ENCODE assay signal across 20 cellular contexts in genomic region chr14:94047581-94047980, GRCh38. TPM values are rescaled to one million over a fixed set of nuclear protein-coding genes. Genes with fewer than 3 reads are reported as not detected.
"Had no signal": no experiment of that assay in that cellular context is flagged by ENCODE, and none has a peak within 500 bp of the region (broad histone marks: within the 10 kb centered on the region; RNA-seq: fewer than 3 reads in every experiment).

No MANE protein-coding gene starts in this region.

- H3K27me3 ChIP-seq: dorsolateral prefrontal cortex, esophagus muscularis mucosa, SJSA1, suprapubic skin had no signal

- H3K27ac Mint-ChIP-seq: activated T-helper 1 cell treated with anti-CD3 and anti-CD28 coated beads, Interleukin-12 subunit alpha, Interleukin-12 subunit beta, Interleukin-2, Interleukin-4 antibody, amounts not matched to agents 30 ng/mL and 10 ng/mL and 1 ng/mL, durations not matched to agents 14 hours and 24 hours and 36 hours; type B pancreatic cell had no signal

- H3K4me1 ChIP-seq: SJSA1 had no signal

- H3K9me3 Mint-ChIP-seq: activated T-helper 1 cell treated with anti-CD3 and anti-CD28 coated beads, Interleukin-12 subunit alpha, Interleukin-12 subunit beta, Interleukin-2, Interleukin-4 antibody, amounts not matched to agents 30 ng/mL and 10 ng/mL and 1 ng/mL, durations not matched to agents 14 hours and 24 hours and 36 hours; stimulated activated naive CD8-positive, alpha-beta T cell treated with anti-CD3 and anti-CD28 coated beads, Interleukin-15, Interleukin-2, amounts not matched to agents 100 ng/mL and 50 ng/mL, for 24 hours; type B pancreatic cell had no signal

- H3K27ac ChIP-seq: esophagus muscularis mucosa, left ventricle myocardium inferior, SJSA1, skin epidermis, suprapubic skin had no signal

- H3K4me3 Mint-ChIP-seq: activated T-helper 1 cell treated with anti-CD3 and anti-CD28 coated beads, Interleukin-12 subunit alpha, Interleukin-12 subunit beta, Interleukin-2, Interleukin-4 antibody, amounts not matched to agents 30 ng/mL and 10 ng/mL and 1 ng/mL, durations not matched to agents 14 hours and 24 hours and 36 hours; naive thymus-derived CD4-positive, alpha-beta T cell; stimulated activated naive CD8-positive, alpha-beta T cell treated with anti-CD3 and anti-CD28 coated beads, Interleukin-15, Interleukin-2, amounts not matched to agents 100 ng/mL and 50 ng/mL, for 24 hours; type B pancreatic cell had no signal

- DNase-seq: activated CD4-positive, alpha-beta T cell treated with anti-CD3 and anti-CD28 coated beads, Interleukin-2, amount 50 U/mL, for 1 hour; hippocampal formation; left ventricle myocardium inferior; mucosa of descending colon; naive thymus-derived CD4-positive, alpha-beta T cell; stimulated activated CD4-positive, alpha-beta T cell treated with anti-CD3 and anti-CD28 coated beads, Interleukin-4, amount 100 ng/mL, for 4 hours; T-helper 9 cell had no signal

- H3K9me3 ChIP-seq: esophagus muscularis mucosa, left ventricle myocardium inferior, mucosa of descending colon, SJSA1, suprapubic skin had no signal

- H3K27me3 Mint-ChIP-seq: naive thymus-derived CD4-positive, alpha-beta T cell; stimulated activated naive CD8-positive, alpha-beta T cell treated with anti-CD3 and anti-CD28 coated beads, Interleukin-15, Interleukin-2, amounts not matched to agents 100 ng/mL and 50 ng/mL, for 24 hours; type B pancreatic cell had no signal

- H3K4me3 ChIP-seq: dorsolateral prefrontal cortex, esophagus muscularis mucosa, left ventricle myocardium inferior, mucosa of descending colon, SJSA1, skin epidermis, suprapubic skin had no signal

RNA-seq across cellular contexts. Expression of gene OTUB2, which starts 21.4 kb away (rescaled TPM):
- polyA plus RNA-seq: aorta had no signal

RNA-seq across cellular contexts. Expression of gene CCDC197, which starts 50.5 kb away (rescaled TPM):
- total RNA-seq: bronchial epithelial cell; esophagus muscularis mucosa; fibroblast of villous mesenchyme; mucosa of descending colon; naive thymus-derived CD4-positive, alpha-beta T cell; posterior vena cava; SJSA1; suprapubic skin had no signal
- polyA plus RNA-seq: aorta; keratinocyte; naive thymus-derived CD4-positive, alpha-beta T cell had no signal
